Comparison of ENCODE assay signal across 21 cellular contexts in the genomic region with DNA sequence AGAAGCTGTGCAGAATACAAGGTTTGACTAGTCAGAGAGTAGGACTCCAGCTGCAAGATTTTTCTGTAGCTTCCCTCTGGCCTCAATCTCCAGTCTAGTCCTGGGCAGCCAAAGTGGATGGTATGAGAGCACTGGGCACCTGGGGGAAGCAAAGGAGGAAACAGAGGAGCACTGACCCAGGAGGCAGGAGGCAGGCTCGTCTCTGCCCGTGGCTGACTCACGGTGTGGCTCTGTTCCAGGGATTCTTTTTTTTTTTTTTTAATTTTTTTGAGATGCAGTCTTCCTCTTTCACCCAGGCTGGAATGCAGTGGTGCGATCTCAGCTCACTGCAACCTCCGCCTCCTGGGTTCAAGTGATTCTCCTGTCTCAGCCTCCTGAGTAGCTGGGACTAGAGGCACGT. TPM values are rescaled to one million over a fixed set of nuclear protein-coding genes. Genes with fewer than 3 reads are reported as not detected.
DNase-seq lines count a peak whose midpoint lies in the region; ATAC-seq and TF ChIP-seq lines count a peak whose summit lies in the region.
"Had no signal": no experiment of that assay in that cellular context is flagged by ENCODE, and none has a peak within 500 bp of the region (broad histone marks: within the 10 kb centered on the region; RNA-seq: fewer than 3 reads in every experiment).

No MANE protein-coding gene starts in this region.

- intact Hi-C loops in HCT116 (cut with micrococcal nuclease) (no loop called here), left ventricle myocardium inferior (cut with micrococcal nuclease) (no loop called here)

- H3K4me2 ChIP-seq in HCT116 (ENCODE audit: low read length): peak overlapping the region; percentile 8; the same call in 1 of the 2 replicates
- H3K4me2 ChIP-seq: GM23338, smooth muscle cell had no signal

- H3K4me3 ChIP-seq in HCT116 (replicated peaks in 1 of 2; ENCODE audit: low read depth in 1 of 2, low read length in 2 of 2) (no peak overlapping the region), left ventricle myocardium inferior (no peak overlapping the region)
- H3K4me3 ChIP-seq: gastrocnemius medialis, GM23338, smooth muscle cell, thyroid gland had no signal

- H4K20me1 ChIP-seq in HCT116 (ENCODE audit: insufficient read depth): no peaks in the 10 kb centered on the region

- no peak for TF ChIP-seq POLR2A in HCT116 (IDR thresholded peaks at IDR 0.05; ENCODE audit: borderline replicate concordance, extremely low read depth, insufficient read depth, insufficient read length)

- TF ChIP-seq RAD21 in HCT116 (IDR thresholded peaks at IDR 0.05; ENCODE audit: low read depth): no peak

- peak; percentile 24 for DNase-seq in Caki2 (ENCODE audit: low read depth)
- DNase-seq in HCT116 (ENCODE audit: low read depth, low spot score): no peak
- peak; percentile 29 for DNase-seq in RPMI7951 (ENCODE audit: low read depth)
- peak; percentile 19 for DNase-seq in iris pigment epithelial cell (ENCODE audit: low read depth)
- no peak for DNase-seq in NCI-H1092 treated with DMSO at 0.1 percent for 48 hours (lab: John Stamatoyannopoulos, UW)
- DNase-seq in central memory CD4-positive, alpha-beta T cell: no peak
- DNase-seq in left ventricle myocardium inferior: no peak
- DNase-seq: activated B cell treated with CpG ODN at 0.5 μM for 24 hours, C1 segment of cervical spinal cord, gastrocnemius medialis, naive B cell, NCI-H82, T-helper 2 cell, thyroid gland had no signal

- CTCF ChIA-PET in HCT116 (lab: Charles Lee): no interaction called here

- H3K9ac ChIP-seq in HCT116 (ENCODE audit: low read length): no peak overlapping the region

- H3K36me3 ChIP-seq in HCT116 (ENCODE audit: control insufficient read depth in 1 of 2, insufficient read depth in 2 of 2, low read length in 2 of 2) (no peaks in the 10 kb centered on the region), left ventricle myocardium inferior (no peaks in the 10 kb centered on the region)
- H3K36me3 ChIP-seq: gastrocnemius medialis, thyroid gland had no signal

- peak; percentile 26; the same call in 1 of the 2 replicates for ATAC-seq in HCT116
- ATAC-seq: activated T-helper 17 cell treated with anti-CD3 and anti-CD28 coated beads, Interleukin-2, amount 50 U/mL, for 72 hours; gastrocnemius medialis; GM23338; Right ventricle myocardium inferior had no signal

- H3K9me3 ChIP-seq in HCT116 (ENCODE audit: control insufficient read depth in 1 of 2, insufficient read depth in 1 of 2, low read depth in 1 of 2, low read length in 2 of 2): no peaks in the 10 kb centered on the region
- no peaks in the 10 kb centered on the region for H3K9me3 ChIP-seq in left ventricle myocardium inferior (replicated peaks)
- H3K9me3 ChIP-seq: gastrocnemius medialis, thyroid gland had no signal

- H3K4me1 ChIP-seq in HCT116 (ENCODE audit: control insufficient read depth in 1 of 2, insufficient read depth in 2 of 2, low read length in 2 of 2) (peaks cover 4 to 10% of the 10 kb centered on the region in 2 experiments; a peak in 3 of 4 replicates), left ventricle myocardium inferior (peaks cover 6% of the 10 kb centered on the region)
- H3K4me1 ChIP-seq: gastrocnemius medialis, thyroid gland had no signal

- no peaks in the 10 kb centered on the region for H3K9me2 ChIP-seq in HCT116 (ENCODE audit: insufficient read depth)

- RAD21 ChIA-PET in HCT116 (lab: Charles Lee; ENCODE audit: low non-redundant PET in 1 of 2, low total read pairs in 2 of 2, uncharacterized antibody in 2 of 2, unreplicated experiment in 2 of 2): interaction anchor here in 1 of 2 experiments (0.6 kb wide), 1 partner anchor 10 kb away, joined by 3 read pairs; no protein-coding TSS in a partner anchor

- no peaks in the 10 kb centered on the region for H3K79me2 ChIP-seq in HCT116 (ENCODE audit: insufficient read depth, low read length)

- no peak for TF ChIP-seq CTCF in HCT116 (IDR thresholded peaks at IDR 0.05 in 2 of 3, conservative IDR thresholded peaks at IDR 0.05 in 1 of 3; ENCODE audit: borderline replicate concordance in 1 of 3, insufficient read depth in 1 of 3, low read depth in 2 of 3, low read length in 2 of 3)
- TF ChIP-seq CTCF in left ventricle myocardium inferior (IDR thresholded peaks at IDR 0.05; ENCODE audit: borderline replicate concordance): no peak

- H3K27ac ChIP-seq in HCT116 (ENCODE audit: low read depth, low read length): no peak overlapping the region
- no peak overlapping the region for H3K27ac ChIP-seq in left ventricle myocardium inferior (replicated peaks)
- H3K27ac ChIP-seq: gastrocnemius medialis, thyroid gland had no signal

- BruUV-seq in HCT116 (replicated peaks; lab: Mats Ljungman, UMichigan): no TSS peak

- POLR2A ChIA-PET in HCT116 (lab: Charles Lee): interaction anchor here (1.7 kb wide), 1 partner anchor 46 kb away, joined by 13 read pairs; no protein-coding TSS in a partner anchor

- no peak overlapping the region for H2AFZ ChIP-seq in HCT116 (ENCODE audit: low read depth, low read length, poor library complexity, severe bottlenecking)
- H2AFZ ChIP-seq: GM23338 had no signal

- H3K27me3 ChIP-seq in HCT116 (ENCODE audit: insufficient read depth, low read length): peaks cover 41% of the 10 kb centered on the region
- peaks cover 54% of the 10 kb centered on the region for H3K27me3 ChIP-seq in left ventricle myocardium inferior (ENCODE audit: low read depth)

- in situ Hi-C loops in Caki2 (cut with HindIII; ENCODE audit: low pct_unique_long_range_greater_than_20kb, low sequenced_read_pairs): no loop called here

TF ChIP-seq in HCT116, 20 proteins besides CTCF, POLR2A, EP300 and RAD21:
- TF ChIP-seq FOSL1 (IDR thresholded peaks at IDR 0.05; ENCODE audit: low read depth) (peak; percentile 54; the same call in 1 of the 2 replicates), ZNF274 (IDR thresholded peaks at IDR 0.05; ENCODE audit: low read depth, low read length) (no peak)

RNA-seq across cellular contexts. Expression of gene NPPB, which starts 4.1 kb away (rescaled TPM):
- total RNA-seq in Caki2 (2014; rRNA removed; shearing (Covaris generic); ENCODE audit: low replicate concordance): not detected in 2 replicates
- total RNA-seq in HCT116 (2021; ENCODE audit: unreplicated experiment): not detected
- polyA plus RNA-seq in HCT116 (2012): not detected in 2 replicates
- total RNA-seq in RPMI7951 (2014; rRNA removed; shearing (Covaris generic)): not detected in 2 replicates
- total RNA-seq in left ventricle myocardium inferior: 119 TPM
- total RNA-seq: activated B cell treated with CpG ODN at 0.5 μM for 24 hours; activated CD8-positive, alpha-beta memory T cell treated with anti-CD3 and anti-CD28 coated beads for 36 hours; activated T-helper 17 cell treated with anti-CD3 and anti-CD28 coated beads, Interleukin-2, amount 50 U/mL, for 72 hours; chondrocyte; gastrocnemius medialis; GM23338; lower leg skin; thyroid gland had no signal

RNA-seq across cellular contexts. Expression of gene NPPA, which starts 15.3 kb away (rescaled TPM):
- not detected in 2 replicates for total RNA-seq in Caki2 (2014; rRNA removed; shearing (Covaris generic); ENCODE audit: low replicate concordance)
- total RNA-seq in HCT116 (2021; ENCODE audit: unreplicated experiment) (not detected), left ventricle myocardium inferior (1,100 TPM)
- 0.09 and 0.12 TPM in 2 replicates for polyA plus RNA-seq in HCT116 (2012)
- total RNA-seq in RPMI7951 (2014; rRNA removed; shearing (Covaris generic)): not detected in 2 replicates
- total RNA-seq: activated B cell treated with CpG ODN at 0.5 μM for 24 hours; activated CD8-positive, alpha-beta memory T cell treated with anti-CD3 and anti-CD28 coated beads for 36 hours; activated T-helper 17 cell treated with anti-CD3 and anti-CD28 coated beads, Interleukin-2, amount 50 U/mL, for 72 hours; chondrocyte; GM23338; lower leg skin; smooth muscle cell; thyroid gland had no signal

RNA-seq across cellular contexts. Expression of gene CLCN6, which starts 56.9 kb away (rescaled TPM):
- total RNA-seq in Caki2 (2014; rRNA removed; shearing (Covaris generic); ENCODE audit: low replicate concordance): 5.6 and 7.4 TPM in 2 replicates
- total RNA-seq in HCT116 (2021; ENCODE audit: unreplicated experiment): 13.7 TPM
- 5.6 and 6.3 TPM in 2 replicates for polyA plus RNA-seq in HCT116 (2012)
- total RNA-seq in RPMI7951 (2014; rRNA removed; shearing (Covaris generic)): 5.5 and 6.2 TPM in 2 replicates
- total RNA-seq in left ventricle myocardium inferior: 16.1 TPM

RNA-seq across cellular contexts. Expression of gene MTHFR, which starts 57.1 kb away (rescaled TPM):
- total RNA-seq in Caki2 (2014; rRNA removed; shearing (Covaris generic); ENCODE audit: low replicate concordance): 12.0 and 18.2 TPM in 2 replicates
- total RNA-seq in HCT116 (2021; ENCODE audit: unreplicated experiment) (20.9 TPM), left ventricle myocardium inferior (40.1 TPM)
- polyA plus RNA-seq in HCT116 (2012): 9.1 and 10.7 TPM in 2 replicates
- 3.2 and 3.4 TPM in 2 replicates for total RNA-seq in RPMI7951 (2014; rRNA removed; shearing (Covaris generic))

Comparison
In these comparisons a context has a peak if more than half of its experiments do, and no peak if none do; other contexts are left out.
1. DNase-seq: peak in Caki2 (single experiment), RPMI7951 (single experiment) and iris pigment epithelial cell (single experiment); none in HCT116 (single experiment), NCI-H1092 treated with DMSO at 0.1 percent for 48 hours (single experiment), central memory CD4-positive, alpha-beta T cell (single experiment) and left ventricle myocardium inferior (single experiment).
2. RNA of gene NPPB, which starts 4.1 kb away (total RNA-seq): 119 TPM in left ventricle myocardium inferior (single experiment); not detected in Caki2, not detected in HCT116 (single experiment) and not detected in RPMI7951; every median in the first group is over 100 times any median in the second.
3. RNA of gene NPPA, which starts 15.3 kb away (total RNA-seq): 1,100 TPM in left ventricle myocardium inferior (single experiment); not detected in Caki2, not detected in HCT116 (single experiment) and not detected in RPMI7951; every median in the first group is over 1,000 times any median in the second.